2 cellular contexts compared by ENCODE assay signal in genomic region chr1:1013105-1013921, GRCh38.
TF ChIP-seq lines count a peak whose summit lies in the region.

Gene ISG15, plus strand, starts transcription at chr1:1013497. Its CDS starts 77 bp downstream, at chr1:1013574.

TF ChIP-seq in HEK293, 187 proteins besides CTCF, POLR2A, EP300 and RAD21 (continued from another document and continues in another):
- no peak for TF ChIP-seq ZNF433 (tag by site-specific recombination; IDR thresholded peaks at IDR 0.05; ENCODE audit: low read depth)
- TF ChIP-seq KLF9 (tag by site-specific recombination; IDR thresholded peaks at IDR 0.05; ENCODE audit: low read depth), result peak; percentile 91
- TF ChIP-seq, protein P1, sequence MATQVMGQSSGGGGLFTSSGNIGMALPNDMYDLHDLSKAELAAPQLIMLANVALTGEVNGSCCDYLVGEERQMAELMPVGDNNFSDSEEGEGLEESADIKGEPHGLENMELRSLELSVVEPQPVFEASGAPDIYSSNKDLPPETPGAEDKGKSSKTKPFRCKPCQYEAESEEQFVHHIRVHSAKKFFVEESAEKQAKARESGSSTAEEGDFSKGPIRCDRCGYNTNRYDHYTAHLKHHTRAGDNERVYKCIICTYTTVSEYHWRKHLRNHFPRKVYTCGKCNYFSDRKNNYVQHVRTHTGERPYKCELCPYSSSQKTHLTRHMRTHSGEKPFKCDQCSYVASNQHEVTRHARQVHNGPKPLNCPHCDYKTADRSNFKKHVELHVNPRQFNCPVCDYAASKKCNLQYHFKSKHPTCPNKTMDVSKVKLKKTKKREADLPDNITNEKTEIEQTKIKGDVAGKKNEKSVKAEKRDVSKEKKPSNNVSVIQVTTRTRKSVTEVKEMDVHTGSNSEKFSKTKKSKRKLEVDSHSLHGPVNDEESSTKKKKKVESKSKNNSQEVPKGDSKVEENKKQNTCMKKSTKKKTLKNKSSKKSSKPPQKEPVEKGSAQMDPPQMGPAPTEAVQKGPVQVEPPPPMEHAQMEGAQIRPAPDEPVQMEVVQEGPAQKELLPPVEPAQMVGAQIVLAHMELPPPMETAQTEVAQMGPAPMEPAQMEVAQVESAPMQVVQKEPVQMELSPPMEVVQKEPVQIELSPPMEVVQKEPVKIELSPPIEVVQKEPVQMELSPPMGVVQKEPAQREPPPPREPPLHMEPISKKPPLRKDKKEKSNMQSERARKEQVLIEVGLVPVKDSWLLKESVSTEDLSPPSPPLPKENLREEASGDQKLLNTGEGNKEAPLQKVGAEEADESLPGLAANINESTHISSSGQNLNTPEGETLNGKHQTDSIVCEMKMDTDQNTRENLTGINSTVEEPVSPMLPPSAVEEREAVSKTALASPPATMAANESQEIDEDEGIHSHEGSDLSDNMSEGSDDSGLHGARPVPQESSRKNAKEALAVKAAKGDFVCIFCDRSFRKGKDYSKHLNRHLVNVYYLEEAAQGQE (tag by site-specific recombination; IDR thresholded peaks at IDR 0.05), result no peak; the same call in 1 of the 2 replicates
- TF ChIP-seq, protein P2, sequence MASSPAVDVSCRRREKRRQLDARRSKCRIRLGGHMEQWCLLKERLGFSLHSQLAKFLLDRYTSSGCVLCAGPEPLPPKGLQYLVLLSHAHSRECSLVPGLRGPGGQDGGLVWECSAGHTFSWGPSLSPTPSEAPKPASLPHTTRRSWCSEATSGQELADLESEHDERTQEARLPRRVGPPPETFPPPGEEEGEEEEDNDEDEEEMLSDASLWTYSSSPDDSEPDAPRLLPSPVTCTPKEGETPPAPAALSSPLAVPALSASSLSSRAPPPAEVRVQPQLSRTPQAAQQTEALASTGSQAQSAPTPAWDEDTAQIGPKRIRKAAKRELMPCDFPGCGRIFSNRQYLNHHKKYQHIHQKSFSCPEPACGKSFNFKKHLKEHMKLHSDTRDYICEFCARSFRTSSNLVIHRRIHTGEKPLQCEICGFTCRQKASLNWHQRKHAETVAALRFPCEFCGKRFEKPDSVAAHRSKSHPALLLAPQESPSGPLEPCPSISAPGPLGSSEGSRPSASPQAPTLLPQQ (tag by site-specific recombination; IDR thresholded peaks at IDR 0.05), result no peak
- no peak for TF ChIP-seq ZNF24 (tag by site-specific recombination; IDR thresholded peaks at IDR 0.05)
- no peak for TF ChIP-seq ZNF214 (tag by site-specific recombination; IDR thresholded peaks at IDR 0.05; ENCODE audit: borderline replicate concordance)
- no peak for TF ChIP-seq ZNF274 (IDR thresholded peaks at IDR 0.05; ENCODE audit: low read length)
- TF ChIP-seq ZNF274 (tag by site-specific recombination; IDR thresholded peaks at IDR 0.05; ENCODE audit: borderline replicate concordance), result no peak
- TF ChIP-seq YY1 (tag by site-specific recombination; IDR thresholded peaks at IDR 0.05), result no peak
- peak; percentile 48; the same call in 1 of the 2 replicates for TF ChIP-seq GLIS1 (tag by site-specific recombination; IDR thresholded peaks at IDR 0.05)
- TF ChIP-seq SP7 (tag by site-specific recombination; IDR thresholded peaks at IDR 0.05), result peak; percentile 84
- TF ChIP-seq KLF10 (tag by site-specific recombination; IDR thresholded peaks at IDR 0.05), result peak; percentile 84
- peak; percentile 88 for TF ChIP-seq KLF8 (tag by site-specific recombination; IDR thresholded peaks at IDR 0.05)
- TF ChIP-seq ZNF830 (tag by site-specific recombination; IDR thresholded peaks at IDR 0.05; ENCODE audit: low read depth), result no peak
- TF ChIP-seq ZNF654 (tag by site-specific recombination; IDR thresholded peaks at IDR 0.05; ENCODE audit: low read depth), result no peak
- TF ChIP-seq ZNF544 (tag by site-specific recombination; IDR thresholded peaks at IDR 0.05), result no peak
- TF ChIP-seq ZNF600 (tag by site-specific recombination; IDR thresholded peaks at IDR 0.05), result peak; percentile 95
- no peak for TF ChIP-seq TCF7L2 (IDR thresholded peaks at IDR 0.05; ENCODE audit: borderline replicate concordance, low read depth, low read length)
- TF ChIP-seq ZNF354C (tag by site-specific recombination; IDR thresholded peaks at IDR 0.05; ENCODE audit: borderline replicate concordance, low read depth), result no peak
- TF ChIP-seq ZFP37 (tag by site-specific recombination; IDR thresholded peaks at IDR 0.05), result no peak
- TF ChIP-seq ZNF621 (tag by site-specific recombination; IDR thresholded peaks at IDR 0.05), result no peak
- TF ChIP-seq, protein P3, sequence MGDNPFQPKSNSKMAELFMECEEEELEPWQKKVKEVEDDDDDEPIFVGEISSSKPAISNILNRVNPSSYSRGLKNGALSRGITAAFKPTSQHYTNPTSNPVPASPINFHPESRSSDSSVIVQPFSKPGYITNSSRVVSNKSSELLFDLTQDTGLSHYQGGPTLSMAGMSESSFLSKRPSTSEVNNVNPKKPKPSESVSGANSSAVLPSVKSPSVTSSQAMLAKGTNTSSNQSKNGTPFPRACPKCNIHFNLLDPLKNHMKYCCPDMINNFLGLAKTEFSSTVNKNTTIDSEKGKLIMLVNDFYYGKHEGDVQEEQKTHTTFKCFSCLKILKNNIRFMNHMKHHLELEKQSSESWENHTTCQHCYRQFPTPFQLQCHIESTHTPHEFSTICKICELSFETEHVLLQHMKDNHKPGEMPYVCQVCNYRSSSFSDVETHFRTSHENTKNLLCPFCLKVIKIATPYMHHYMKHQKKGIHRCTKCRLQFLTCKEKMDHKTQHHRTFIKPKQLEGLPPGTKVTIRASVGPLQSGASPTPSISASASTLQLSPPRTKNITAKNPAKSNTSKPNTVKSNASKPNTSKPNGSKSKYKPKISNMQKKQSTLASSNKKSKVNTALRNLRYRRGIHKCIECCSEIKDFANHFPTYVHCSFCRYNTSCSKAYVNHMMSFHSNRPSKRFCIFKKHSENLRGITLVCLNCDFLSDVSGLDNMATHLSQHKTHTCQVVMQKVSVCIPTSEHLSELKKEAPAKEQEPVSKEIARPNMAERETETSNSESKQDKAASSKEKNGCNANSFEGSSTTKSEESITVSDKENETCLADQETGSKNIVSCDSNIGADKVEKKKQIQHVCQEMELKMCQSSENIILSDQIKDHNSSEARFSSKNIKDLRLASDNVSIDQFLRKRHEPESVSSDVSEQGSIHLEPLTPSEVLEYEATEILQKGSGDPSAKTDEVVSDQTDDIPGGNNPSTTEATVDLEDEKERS (tag by site-specific recombination; IDR thresholded peaks at IDR 0.05), result no peak
- TF ChIP-seq ZSCAN23 (tag by site-specific recombination; IDR thresholded peaks at IDR 0.05), result no peak
- no peak for TF ChIP-seq ZNF791 (tag by site-specific recombination; IDR thresholded peaks at IDR 0.05)
- no peak for TF ChIP-seq ZNF132 (tag by site-specific recombination; IDR thresholded peaks at IDR 0.05; ENCODE audit: borderline replicate concordance)
- no peak for TF ChIP-seq ZNF76 (tag by site-specific recombination; IDR thresholded peaks at IDR 0.05; ENCODE audit: borderline replicate concordance, low read depth)
- no peak for TF ChIP-seq ZNF211 (tag by site-specific recombination; IDR thresholded peaks at IDR 0.05; ENCODE audit: low read depth)
- no peak for TF ChIP-seq ZNF350 (tag by site-specific recombination; IDR thresholded peaks at IDR 0.05)

TF ChIP-seq in K562, 482 proteins besides CTCF, POLR2A, EP300 and RAD21 (continued from another document and continues in another):
- TF ChIP-seq KDM2B (CRISPR knock-in tag; IDR thresholded peaks at IDR 0.05), result peak; percentile 59; the same call in 1 of the 2 replicates
- no peak for TF ChIP-seq ZC3H11A (IDR thresholded peaks at IDR 0.05; ENCODE audit: low read depth, low read length)
- no peak for TF ChIP-seq HNRNPLL (IDR thresholded peaks at IDR 0.05; ENCODE audit: low read depth, low read length, poor library complexity, severe bottlenecking)
- no peak for TF ChIP-seq MYNN (IDR thresholded peaks at IDR 0.05)
- no peak for TF ChIP-seq MYNN (CRISPR knock-in tag; IDR thresholded peaks at IDR 0.05)
- 0 out of 4 replicates have a peak, but pooled peaks of 1 of the 2 experiments have one; percentile 16 for TF ChIP-seq FOXA3 (CRISPR knock-in tag; conservative IDR thresholded peaks at IDR 0.05 in 1 of 2, IDR thresholded peaks at IDR 0.05 in 1 of 2)
- TF ChIP-seq ZEB2 (IDR thresholded peaks at IDR 0.05), result peak; percentile 60; the same call in 1 of the 2 replicates
- no peak for TF ChIP-seq ZNF584 (CRISPR knock-in tag; IDR thresholded peaks at IDR 0.05; ENCODE audit: low read depth)
- TF ChIP-seq RBBP5 (IDR thresholded peaks at IDR 0.05; ENCODE audit: borderline replicate concordance, insufficient read depth, low read length, poor library complexity, severe bottlenecking), result peak; percentile 79
- TF ChIP-seq HDAC1 (IDR thresholded peaks at IDR 0.05), result peak in 1 of 2 experiments; percentile 97; a peak in 2 of 4 replicates
- TF ChIP-seq ZNF232 (CRISPR knock-in tag; IDR thresholded peaks at IDR 0.05), result 0 out of 2 replicates have a peak, but pooled peaks have one; percentile 63
- TF ChIP-seq XRCC5 (IDR thresholded peaks at IDR 0.05; ENCODE audit: low read depth, low read length), result no peak
- TF ChIP-seq TRIM24 (IDR thresholded peaks at IDR 0.05), result no peak; a peak in 1 of 4 replicates
- no peak for TF ChIP-seq SETDB1 (IDR thresholded peaks at IDR 0.05; ENCODE audit: low read length)
- no peak for TF ChIP-seq ZNF592 (IDR thresholded peaks at IDR 0.05)
- TF ChIP-seq EGR1 (conservative IDR thresholded peaks at IDR 0.05), result no peak
- TF ChIP-seq TAF9B (IDR thresholded peaks at IDR 0.05; ENCODE audit: partially characterized antibody), result peak; percentile 93
- TF ChIP-seq ZKSCAN8 (CRISPR knock-in tag; IDR thresholded peaks at IDR 0.05), result no peak
- TF ChIP-seq ZNF217 (CRISPR knock-in tag; IDR thresholded peaks at IDR 0.05), result no peak
- TF ChIP-seq, protein P4, sequence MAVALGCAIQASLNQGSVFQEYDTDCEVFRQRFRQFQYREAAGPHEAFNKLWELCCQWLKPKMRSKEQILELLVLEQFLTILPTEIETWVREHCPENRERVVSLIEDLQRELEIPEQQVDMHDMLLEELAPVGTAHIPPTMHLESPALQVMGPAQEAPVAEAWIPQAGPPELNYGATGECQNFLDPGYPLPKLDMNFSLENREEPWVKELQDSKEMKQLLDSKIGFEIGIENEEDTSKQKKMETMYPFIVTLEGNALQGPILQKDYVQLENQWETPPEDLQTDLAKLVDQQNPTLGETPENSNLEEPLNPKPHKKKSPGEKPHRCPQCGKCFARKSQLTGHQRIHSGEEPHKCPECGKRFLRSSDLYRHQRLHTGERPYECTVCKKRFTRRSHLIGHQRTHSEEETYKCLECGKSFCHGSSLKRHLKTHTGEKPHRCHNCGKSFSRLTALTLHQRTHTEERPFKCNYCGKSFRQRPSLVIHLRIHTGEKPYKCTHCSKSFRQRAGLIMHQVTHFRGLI (CRISPR knock-in tag; IDR thresholded peaks at IDR 0.05), result no peak
- no peak for TF ChIP-seq ZFPM2 (CRISPR knock-in tag; IDR thresholded peaks at IDR 0.05)
- peak; percentile 42; the same call in 1 of the 2 replicates for TF ChIP-seq ZBTB7A (IDR thresholded peaks at IDR 0.05; ENCODE audit: borderline replicate concordance, control insufficient read depth, low read depth, low read length)
- TF ChIP-seq MTA1 (IDR thresholded peaks at IDR 0.05; ENCODE audit: borderline replicate concordance), result 0 out of 2 replicates have a peak, but pooled peaks have one; percentile 9
- TF ChIP-seq KLF1 (tag; IDR thresholded peaks at IDR 0.05), result no peak
- TF ChIP-seq ETV6 (IDR thresholded peaks at IDR 0.05; ENCODE audit: borderline replicate concordance in 1 of 2, low read depth in 2 of 2, low read length in 1 of 2), result no peak
- 0 out of 2 replicates have a peak, but pooled peaks have one; percentile 63 for TF ChIP-seq ETV6 (CRISPR knock-in tag; IDR thresholded peaks at IDR 0.05; ENCODE audit: borderline replicate concordance)
- TF ChIP-seq, protein P5, sequence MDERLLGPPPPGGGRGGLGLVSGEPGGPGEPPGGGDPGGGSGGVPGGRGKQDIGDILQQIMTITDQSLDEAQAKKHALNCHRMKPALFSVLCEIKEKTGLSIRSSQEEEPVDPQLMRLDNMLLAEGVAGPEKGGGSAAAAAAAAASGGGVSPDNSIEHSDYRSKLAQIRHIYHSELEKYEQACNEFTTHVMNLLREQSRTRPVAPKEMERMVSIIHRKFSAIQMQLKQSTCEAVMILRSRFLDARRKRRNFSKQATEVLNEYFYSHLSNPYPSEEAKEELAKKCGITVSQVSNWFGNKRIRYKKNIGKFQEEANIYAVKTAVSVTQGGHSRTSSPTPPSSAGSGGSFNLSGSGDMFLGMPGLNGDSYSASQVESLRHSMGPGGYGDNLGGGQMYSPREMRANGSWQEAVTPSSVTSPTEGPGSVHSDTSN (CRISPR knock-in tag; IDR thresholded peaks at IDR 0.05; ENCODE audit: low read depth), result no peak
- TF ChIP-seq, protein P5 (tag; conservative IDR thresholded peaks at IDR 0.05; ENCODE audit: low read depth), result peak; percentile 94
